In genomic region chr6:13096084-13096483, GRCh38 we compare ENCODE assay signal across 12 cellular contexts.
A peak's percentile ranks its signal among the peaks of the same experiment; 100 is the strongest.
DNase-seq lines count a peak whose midpoint lies in the region; ATAC-seq and TF ChIP-seq lines count a peak whose summit lies in the region.
"Had no signal": no experiment of that assay in that cellular context is flagged by ENCODE, and none has a peak within 500 bp of the region (broad histone marks: within the 10 kb centered on the region; RNA-seq: fewer than 3 reads in every experiment).

No MANE protein-coding gene starts in this region.

- H3K27ac ChIP-seq in heart right ventricle = peak overlapping the region in 6 of 10 donors; percentile 3 to 52 (median 36)
- H3K27ac ChIP-seq in body of pancreas = peak overlapping the region in 3 of 4 donors; percentile 3 to 63 (median 63)
- H3K27ac ChIP-seq in aorta (ENCODE audit: low read depth in 1 of 2, low read length in 2 of 2) = peak overlapping the region; percentile 19 to 87
- H3K27ac ChIP-seq: BLaER1 treated with 17β-estradiol and CSF1 and Interleukin-3, amounts not matched to agents 10 nM and 100 nM; GM23248 had no signal

- 58 to 67% methylated on average over 3 of the region's 3 CpGs for WGBS in heart right ventricle, 2 donors
- 15 to 21% methylated on average over 3 of the region's 3 CpGs for WGBS in body of pancreas, 2 donors
- 61 to 63% methylated on average over 3 of the region's 3 CpGs for WGBS in aorta, 2 donors

- ATAC-seq in heart right ventricle (no peak), Right ventricle myocardium superior (ENCODE audit: poor library complexity) (no peak), body of pancreas (peak; percentile 67), aorta (ENCODE audit: low FRiP score) (no peak), GM18909 (IDR thresholded peaks at IDR 0.05; ENCODE audit: poor library complexity, unreplicated experiment) (no peak)
- ATAC-seq: CD8-positive, alpha-beta T cell had no signal

- H3K4me3 ChIP-seq in heart right ventricle = no peak overlapping the region
- H3K4me3 ChIP-seq in body of pancreas = no peak overlapping the region
- no peak overlapping the region for H3K4me3 ChIP-seq in retinal pigment epithelial cell (ENCODE audit: low read length)
- no peak overlapping the region for H3K4me3 ChIP-seq in aorta (ENCODE audit: low read length in 2 of 2)
- H3K4me3 ChIP-seq: BLaER1 treated with 17β-estradiol and CSF1 and Interleukin-3, amounts not matched to agents 10 nM and 100 nM; GM23248; HAP-1 had no signal

- TF ChIP-seq CTCF in heart right ventricle (IDR thresholded peaks at IDR 0.05) (peak in 1 of 9 donors; percentile 8), body of pancreas (IDR thresholded peaks at IDR 0.05) (peak in 2 of 7 experiments; percentile 16 to 29), retinal pigment epithelial cell (conservative IDR thresholded peaks at IDR 0.05; ENCODE audit: low read depth, low read length) (no peak)

- H3K36me3 ChIP-seq in heart right ventricle (no peaks in the 10 kb centered on the region), body of pancreas (replicated peaks in 1 of 2; ENCODE audit: insufficient read depth in 1 of 2, low read depth in 2 of 2) (no peaks in the 10 kb centered on the region), aorta (ENCODE audit: control insufficient read depth in 1 of 2, insufficient read depth in 2 of 2, low read length in 1 of 2) (no peaks in the 10 kb centered on the region)
- H3K36me3 ChIP-seq: BLaER1 treated with 17β-estradiol and CSF1 and Interleukin-3, amounts not matched to agents 10 nM and 100 nM; HAP-1 had no signal

- H3K4me1 ChIP-seq in heart right ventricle = peaks cover 0 to 38% (median 24%) of the 10 kb centered on the region in 9 donors
- H3K4me1 ChIP-seq in body of pancreas = peaks cover 34% of the 10 kb centered on the region
- H3K4me1 ChIP-seq in aorta (ENCODE audit: control insufficient read depth in 1 of 2, insufficient read depth in 2 of 2, low read length in 2 of 2) = peaks cover 8 to 19% of the 10 kb centered on the region in 2 donors
- H3K4me1 ChIP-seq: HAP-1 had no signal

- H3K9me3 ChIP-seq in heart right ventricle (no peaks in the 10 kb centered on the region), body of pancreas (no peaks in the 10 kb centered on the region), aorta (ENCODE audit: control insufficient read depth, low read length) (no peaks in the 10 kb centered on the region)
- H3K9me3 ChIP-seq: BLaER1 treated with 17β-estradiol and CSF1 and Interleukin-3, amounts not matched to agents 10 nM and 100 nM; HAP-1 had no signal

- H3K27me3 ChIP-seq in heart right ventricle (no peaks in the 10 kb centered on the region), body of pancreas (no peaks in the 10 kb centered on the region), aorta (ENCODE audit: control insufficient read depth in 1 of 2, insufficient read depth in 2 of 2, low read length in 1 of 2) (no peaks in the 10 kb centered on the region)
- H3K27me3 ChIP-seq: BLaER1 treated with 17β-estradiol and CSF1 and Interleukin-3, amounts not matched to agents 10 nM and 100 nM had no signal

- no peak for DNase-seq in heart right ventricle
- no peak for DNase-seq in Right ventricle myocardium superior
- DNase-seq in body of pancreas = peak in 2 of 4 donors; percentile 14 to 22
- DNase-seq in retinal pigment epithelial cell (ENCODE audit: low read depth) = peak; percentile 4
- DNase-seq in aorta = no peak
- DNase-seq in NCI-H146 (lab: John Stamatoyannopoulos, UW) = no peak
- DNase-seq: CD8-positive, alpha-beta T cell; COR-L47; GM23248 had no signal

- TF ChIP-seq POLR2A in body of pancreas (IDR thresholded peaks at IDR 0.05) = no peak

- intact Hi-C loops in heart right ventricle (cut with DNase I) = no loop called here
- intact Hi-C loops in Right ventricle myocardium superior (cut with DNase I) = no loop called here
- intact Hi-C loops in body of pancreas (cut with DNase I) = no loop called here
- intact Hi-C loops in aorta (cut with DNase I) = no loop called here
